Comparison of ENCODE assay signal across 20 cellular contexts in genomic region chr2:85986121-85986520, GRCh38.
DNase-seq lines count a peak whose midpoint lies in the region; TF ChIP-seq lines count a peak whose summit lies in the region.
"Had no signal": no experiment of that assay in that cellular context is flagged by ENCODE, and none has a peak within 500 bp of the region (broad histone marks: within the 10 kb centered on the region; RNA-seq: fewer than 3 reads in every experiment).

No MANE protein-coding gene starts in this region.

- H2BK5ac ChIP-seq in mesenchymal stem cell (ENCODE audit: low read depth, low read length, poor library complexity, severe bottlenecking) = no peak overlapping the region

- H3K4ac ChIP-seq in mesenchymal stem cell (ENCODE audit: low read depth in 1 of 2, low read length in 2 of 2) = no peak overlapping the region

- DNase-seq in activated CD4-positive, alpha-beta T cell treated with anti-CD3 and anti-CD28 coated beads, Interleukin-2, amount 10 ng/mL, durations not matched to agents 24 days and 14 days = peak; percentile 45
- no peak for DNase-seq in activated CD4-positive, alpha-beta T cell treated with anti-CD3 and anti-CD28 coated beads, Interleukin-2, amount 10 ng/mL, durations not matched to agents 7 days and 5 days
- DNase-seq in right atrium auricular region (ENCODE audit: low spot score) (peak; percentile 48), cardiac septum (ENCODE audit: low spot score) (no peak), mesenchymal stem cell (no peak), progenitor cell of endocrine pancreas (ENCODE audit: low spot score, unreplicated experiment) (peak; percentile 1), COR-L47 (lab: John Stamatoyannopoulos, UW) (no peak)
- DNase-seq in effector memory CD4-positive, alpha-beta T cell = no peak
- DNase-seq: 8988T; ACHN; AML-193; C1 segment of cervical spinal cord; Caco-2; CD4-positive, alpha-beta memory T cell; DMS153; DND-41; GM23248; H7; HCEC 1CT had no signal

- H3K36me3 ChIP-seq in right atrium auricular region = no peaks in the 10 kb centered on the region
- H3K36me3 ChIP-seq in mesenchymal stem cell (ENCODE audit: control insufficient read depth in 1 of 2, insufficient read depth in 2 of 2, low read depth in 1 of 2, low read length in 2 of 2) = no peaks in the 10 kb centered on the region
- H3K36me3 ChIP-seq in effector memory CD4-positive, alpha-beta T cell (ENCODE audit: control insufficient read depth, insufficient read depth, low read length) = no peaks in the 10 kb centered on the region

- H3K4me3 ChIP-seq in right atrium auricular region (no peak overlapping the region), mesenchymal stem cell (ENCODE audit: insufficient read depth in 1 of 2, low read depth in 1 of 2, low read length in 2 of 2) (no peak overlapping the region)
- H3K4me3 ChIP-seq in effector memory CD4-positive, alpha-beta T cell (ENCODE audit: insufficient read depth, low read depth, low read length, poor library complexity, severe bottlenecking) = no peak overlapping the region
- H3K4me3 ChIP-seq: A549, GM23248 had no signal

- no peak overlapping the region for H3K27ac ChIP-seq in right atrium auricular region
- H3K27ac ChIP-seq in mesenchymal stem cell (ENCODE audit: low read length, poor library complexity, severe bottlenecking) = no peak overlapping the region
- H3K27ac ChIP-seq in effector memory CD4-positive, alpha-beta T cell (ENCODE audit: insufficient read depth, low read length, poor library complexity, severe bottlenecking) = no peak overlapping the region
- H3K27ac ChIP-seq: A549, GM23248 had no signal

- peak overlapping the region in 1 of 2 experiments; percentile 30 for H3K18ac ChIP-seq in mesenchymal stem cell (ENCODE audit: low read depth in 1 of 2, low read length in 2 of 2)

- H2AFZ ChIP-seq in mesenchymal stem cell (ENCODE audit: low read depth, low read length) = no peak overlapping the region
- H2AFZ ChIP-seq: GM23248 had no signal

- H3K9ac ChIP-seq in mesenchymal stem cell (ENCODE audit: low read length) = no peak overlapping the region
- H3K9ac ChIP-seq: GM23248 had no signal

- H2BK120ac ChIP-seq in mesenchymal stem cell (ENCODE audit: low read depth, low read length) = no peak overlapping the region

- H3K79me1 ChIP-seq in mesenchymal stem cell (replicated peaks; ENCODE audit: low read length, poor library complexity, severe bottlenecking) = no peaks in the 10 kb centered on the region

- POLR2A ChIA-PET in activated CD4-positive, alpha-beta T cell treated with anti-CD3 and anti-CD28 coated beads, Interleukin-2, amount 10 ng/mL, durations not matched to agents 7 days and 5 days (lab: Charles Lee) = no interaction called here

- H3K9me3 Mint-ChIP-seq in activated CD4-positive, alpha-beta T cell treated with anti-CD3 and anti-CD28 coated beads, Interleukin-2, amount 10 ng/mL, durations not matched to agents 24 days and 14 days = no peaks in the 10 kb centered on the region
- no peaks in the 10 kb centered on the region for H3K9me3 Mint-ChIP-seq in activated CD4-positive, alpha-beta T cell treated with anti-CD3 and anti-CD28 coated beads, Interleukin-2, amount 10 ng/mL, durations not matched to agents 7 days and 5 days
- no peaks in the 10 kb centered on the region for H3K9me3 Mint-ChIP-seq in progenitor cell of endocrine pancreas (ENCODE audit: low read depth)
- H3K9me3 Mint-ChIP-seq: CD4-positive, alpha-beta memory T cell had no signal

- CTCF ChIA-PET in activated CD4-positive, alpha-beta T cell treated with anti-CD3 and anti-CD28 coated beads, Interleukin-2, amount 10 ng/mL, durations not matched to agents 7 days and 5 days (lab: Charles Lee) = interaction anchor here (1.1 to 1.9 kb wide), 2 partner anchors 8 to 53 kb away, joined by 3 to 11 read pairs; no protein-coding TSS in a partner anchor

- no peak overlapping the region for H3K14ac ChIP-seq in mesenchymal stem cell (ENCODE audit: low read length in 2 of 2)

- TF ChIP-seq CTCF in right atrium auricular region (IDR thresholded peaks at IDR 0.05) = no peak
- TF ChIP-seq CTCF in progenitor cell of endocrine pancreas (IDR thresholded peaks at IDR 0.05; ENCODE audit: unreplicated experiment) = no peak

- H3K27me3 Mint-ChIP-seq in activated CD4-positive, alpha-beta T cell treated with anti-CD3 and anti-CD28 coated beads, Interleukin-2, amount 10 ng/mL, durations not matched to agents 24 days and 14 days = peaks cover 6% of the 10 kb centered on the region
- peaks cover 2% of the 10 kb centered on the region for H3K27me3 Mint-ChIP-seq in activated CD4-positive, alpha-beta T cell treated with anti-CD3 and anti-CD28 coated beads, Interleukin-2, amount 10 ng/mL, durations not matched to agents 7 days and 5 days
- peaks cover 2% of the 10 kb centered on the region for H3K27me3 Mint-ChIP-seq in progenitor cell of endocrine pancreas

- no peak overlapping the region for H4K91ac ChIP-seq in mesenchymal stem cell (ENCODE audit: low read length)

- H2BK12ac ChIP-seq in mesenchymal stem cell (ENCODE audit: low read length in 2 of 2) = no peak overlapping the region

- no peak overlapping the region for H2AK5ac ChIP-seq in mesenchymal stem cell (ENCODE audit: low read length, severe bottlenecking)

- H3K4me2 ChIP-seq in mesenchymal stem cell (ENCODE audit: low read length, poor library complexity, severe bottlenecking) = no peak overlapping the region
- H3K4me2 ChIP-seq: A549 had no signal

- 95% methylated on average over 9 of the region's 9 CpGs for WGBS in mesenchymal stem cell

- H3K27ac Mint-ChIP-seq in activated CD4-positive, alpha-beta T cell treated with anti-CD3 and anti-CD28 coated beads, Interleukin-2, amount 10 ng/mL, durations not matched to agents 24 days and 14 days = no peak overlapping the region
- no peak overlapping the region for H3K27ac Mint-ChIP-seq in activated CD4-positive, alpha-beta T cell treated with anti-CD3 and anti-CD28 coated beads, Interleukin-2, amount 10 ng/mL, durations not matched to agents 7 days and 5 days
- no peak overlapping the region for H3K27ac Mint-ChIP-seq in progenitor cell of endocrine pancreas
- H3K27ac Mint-ChIP-seq: CD4-positive, alpha-beta memory T cell had no signal

- H3K36me3 Mint-ChIP-seq in activated CD4-positive, alpha-beta T cell treated with anti-CD3 and anti-CD28 coated beads, Interleukin-2, amount 10 ng/mL, durations not matched to agents 24 days and 14 days (ENCODE audit: low read depth) = no peaks in the 10 kb centered on the region
- H3K36me3 Mint-ChIP-seq in activated CD4-positive, alpha-beta T cell treated with anti-CD3 and anti-CD28 coated beads, Interleukin-2, amount 10 ng/mL, durations not matched to agents 7 days and 5 days (ENCODE audit: low read depth) = no peaks in the 10 kb centered on the region
- H3K36me3 Mint-ChIP-seq in progenitor cell of endocrine pancreas (ENCODE audit: insufficient read depth) = no peaks in the 10 kb centered on the region
- H3K36me3 Mint-ChIP-seq: CD4-positive, alpha-beta memory T cell had no signal

- peak overlapping the region; percentile 63 for H4K8ac ChIP-seq in mesenchymal stem cell (ENCODE audit: low read length)

- no peak overlapping the region for H3K4me3 Mint-ChIP-seq in activated CD4-positive, alpha-beta T cell treated with anti-CD3 and anti-CD28 coated beads, Interleukin-2, amount 10 ng/mL, durations not matched to agents 24 days and 14 days
- H3K4me3 Mint-ChIP-seq in activated CD4-positive, alpha-beta T cell treated with anti-CD3 and anti-CD28 coated beads, Interleukin-2, amount 10 ng/mL, durations not matched to agents 7 days and 5 days = no peak overlapping the region
- no peak overlapping the region for H3K4me3 Mint-ChIP-seq in progenitor cell of endocrine pancreas (ENCODE audit: low read depth)
- H3K4me3 Mint-ChIP-seq: CD4-positive, alpha-beta memory T cell had no signal

- H3K27me3 ChIP-seq in right atrium auricular region (no peaks in the 10 kb centered on the region), mesenchymal stem cell (ENCODE audit: control insufficient read depth in 1 of 2, insufficient read depth in 1 of 2, low read length in 2 of 2) (no peaks in the 10 kb centered on the region)
- no peaks in the 10 kb centered on the region for H3K27me3 ChIP-seq in effector memory CD4-positive, alpha-beta T cell (replicated peaks; ENCODE audit: control insufficient read depth, insufficient read depth, low read length, poor library complexity, severe bottlenecking)

- H3K4me1 Mint-ChIP-seq in activated CD4-positive, alpha-beta T cell treated with anti-CD3 and anti-CD28 coated beads, Interleukin-2, amount 10 ng/mL, durations not matched to agents 24 days and 14 days = peaks cover 6% of the 10 kb centered on the region
- H3K4me1 Mint-ChIP-seq in activated CD4-positive, alpha-beta T cell treated with anti-CD3 and anti-CD28 coated beads, Interleukin-2, amount 10 ng/mL, durations not matched to agents 7 days and 5 days = peaks cover 12% of the 10 kb centered on the region
- H3K4me1 Mint-ChIP-seq in progenitor cell of endocrine pancreas (ENCODE audit: low read depth) = peaks cover 13% of the 10 kb centered on the region
- H3K4me1 Mint-ChIP-seq: CD4-positive, alpha-beta memory T cell had no signal

- H3K4me1 ChIP-seq in right atrium auricular region (peaks cover 0 to 9% of the 10 kb centered on the region in 2 donors), mesenchymal stem cell (ENCODE audit: control insufficient read depth, insufficient read depth, low read depth, low read length) (peaks cover 9% of the 10 kb centered on the region)
- no peaks in the 10 kb centered on the region for H3K4me1 ChIP-seq in effector memory CD4-positive, alpha-beta T cell (ENCODE audit: control insufficient read depth, insufficient read depth, low read length, poor library complexity, severe bottlenecking)
- H3K4me1 ChIP-seq: A549, Caco-2 had no signal

- H3K23ac ChIP-seq in mesenchymal stem cell (ENCODE audit: low read length in 2 of 2) = no peak overlapping the region

- no peaks in the 10 kb centered on the region for H3K9me3 ChIP-seq in right atrium auricular region
- H3K9me3 ChIP-seq in mesenchymal stem cell (ENCODE audit: control insufficient read depth, low read length) = no peaks in the 10 kb centered on the region
- H3K9me3 ChIP-seq in effector memory CD4-positive, alpha-beta T cell (ENCODE audit: control insufficient read depth, low read length) = no peaks in the 10 kb centered on the region
- H3K9me3 ChIP-seq: A549, Caco-2 had no signal

- no peak overlapping the region for H2BK15ac ChIP-seq in mesenchymal stem cell (ENCODE audit: low read depth, poor library complexity, severe bottlenecking)

- intact Hi-C loops in activated CD4-positive, alpha-beta T cell treated with anti-CD3 and anti-CD28 coated beads, Interleukin-2, amount 10 ng/mL, durations not matched to agents 24 days and 14 days (cut with micrococcal nuclease) = no loop called here
- intact Hi-C loops in cardiac septum (cut with DNase I) = no loop called here

Comparison
In these comparisons a context has a peak if more than half of its experiments do, and no peak if none do; other contexts are left out.
1. DNase-seq: peak in activated CD4-positive, alpha-beta T cell treated with anti-CD3 and anti-CD28 coated beads, Interleukin-2, amount 10 ng/mL, durations not matched to agents 24 days and 14 days (single experiment), right atrium auricular region (single experiment) and progenitor cell of endocrine pancreas (single experiment); none in activated CD4-positive, alpha-beta T cell treated with anti-CD3 and anti-CD28 coated beads, Interleukin-2, amount 10 ng/mL, durations not matched to agents 7 days and 5 days (single experiment), cardiac septum (single experiment), mesenchymal stem cell (single experiment), COR-L47 (single experiment) and effector memory CD4-positive, alpha-beta T cell (0 of 3).